17 cellular contexts compared by ENCODE assay signal in the genomic region with DNA sequence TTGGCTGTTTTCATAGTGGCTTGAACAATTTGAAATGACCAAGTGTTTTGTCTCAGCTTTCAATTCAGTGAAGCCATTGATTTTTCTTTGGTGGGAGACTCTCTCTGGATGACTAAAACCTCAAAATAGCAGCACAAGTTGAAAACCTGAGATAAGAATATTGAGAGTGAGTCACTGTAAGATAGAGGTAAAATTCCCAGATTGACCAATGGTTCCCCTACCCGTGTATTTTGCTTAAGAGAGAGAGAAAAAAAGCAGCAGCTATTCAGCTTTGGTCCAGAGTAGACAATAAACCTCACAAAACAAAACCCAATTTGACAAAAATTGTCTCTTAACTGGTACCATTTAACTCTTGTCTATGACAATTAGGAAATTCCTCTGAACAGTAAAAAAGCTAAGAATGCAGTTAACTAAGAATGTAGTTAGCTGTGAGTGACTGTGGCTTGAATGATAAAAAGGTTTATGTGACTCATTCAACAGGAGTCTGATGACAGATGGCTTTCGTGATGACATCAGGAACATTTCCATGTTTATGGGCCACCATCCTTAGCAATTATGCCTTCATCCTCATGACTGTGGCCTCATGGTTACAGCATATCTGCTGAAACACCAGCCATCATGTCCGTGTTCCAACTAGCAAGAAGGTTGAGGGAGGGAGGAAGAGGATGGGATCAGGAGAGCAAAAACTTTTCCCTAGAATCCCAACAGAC.
DNase-seq lines count a peak whose midpoint lies in the region; ATAC-seq and TF ChIP-seq lines count a peak whose summit lies in the region.
"Had no signal": no experiment of that assay in that cellular context is flagged by ENCODE, and none has a peak within 500 bp of the region (broad histone marks: within the 10 kb centered on the region; RNA-seq: fewer than 3 reads in every experiment).

No MANE protein-coding gene starts in this region.

- H3K4me3 Mint-ChIP-seq in GM23338 = no peak overlapping the region
- H3K4me3 Mint-ChIP-seq: activated T-cell treated with anti-CD3 and anti-CD28 coated beads, Interleukin-2, amount 50 U/mL, for 72 hours; H9 had no signal

- H3K27me3 ChIP-seq in PC-3 (ENCODE audit: low read length) (no peaks in the 10 kb centered on the region), GM23338 (ENCODE audit: insufficient read depth) (no peaks in the 10 kb centered on the region)
- H3K27me3 ChIP-seq: transverse colon had no signal

- peaks cover 4% of the 10 kb centered on the region; the same call in 2 of the 3 replicates for H3K4me1 Mint-ChIP-seq in GM23338

- H3K27ac ChIP-seq in PC-3 (ENCODE audit: low read length) (no peak overlapping the region), GM23338 (ENCODE audit: low read depth) (no peak overlapping the region)
- H3K27ac ChIP-seq: transverse colon had no signal

- no peak overlapping the region for H3K27ac Mint-ChIP-seq in GM23338
- H3K27ac Mint-ChIP-seq: activated T-cell treated with anti-CD3 and anti-CD28 coated beads, Interleukin-2, amount 50 U/mL, for 72 hours had no signal

- ATAC-seq in PC-3 (no peak), GM23338 (no peak)
- ATAC-seq: activated T-cell treated with anti-CD3 and anti-CD28 coated beads, Interleukin-2, amount 50 U/mL, for 72 hours; K562 had no signal

- H3K79me2 ChIP-seq in PC-3 (ENCODE audit: low read length) (no peaks in the 10 kb centered on the region), GM23338 (replicated peaks; ENCODE audit: insufficient read depth) (no peaks in the 10 kb centered on the region)

- no peak overlapping the region for H2AFZ ChIP-seq in PC-3 (ENCODE audit: low read length)
- no peak overlapping the region for H2AFZ ChIP-seq in GM23338

- H3K9me3 Mint-ChIP-seq in GM23338 = peaks cover 18% of the 10 kb centered on the region

- no peaks in the 10 kb centered on the region for H3K9me3 ChIP-seq in PC-3 (ENCODE audit: low read length)
- H3K9me3 ChIP-seq: transverse colon had no signal

- no TSS peak for BruUV-seq in PC-3 (replicated peaks; lab: Mats Ljungman, UMichigan)

- no peaks in the 10 kb centered on the region for H3K27me3 Mint-ChIP-seq in GM23338 (ENCODE audit: insufficient read depth, low read depth, poor library complexity)

- intact Hi-C loops in PC-3 (cut with micrococcal nuclease) = no loop called here

- POLR2A ChIA-PET in PC-3 (lab: Charles Lee; ENCODE audit: unreplicated experiment) = no interaction called here

- H3K4me2 ChIP-seq in PC-3 (ENCODE audit: low read length) = no peak overlapping the region
- no peak overlapping the region for H3K4me2 ChIP-seq in GM23338

- DNase-seq in H4 (ENCODE audit: low spot score) (peak; percentile 50), PC-3 (peak; percentile 17), fibroblast of peridontal ligament (ENCODE audit: extremely low read depth) (peak; percentile 8), renal cortical epithelial cell (ENCODE audit: low read depth) (peak; percentile 62), NCI-H2196 (lab: John Stamatoyannopoulos, UW; ENCODE audit: unreplicated experiment) (no peak), NCI-H1436 (lab: John Stamatoyannopoulos, UW) (no peak), DMS114 treated with DMSO at 0.1 percent for 48 hours (lab: John Stamatoyannopoulos, UW; ENCODE audit: unreplicated experiment) (no peak), GM23338 (ENCODE audit: low spot score) (no peak)
- DNase-seq: activated CD4-positive, alpha-beta T cell treated with anti-CD3 and anti-CD28 coated beads for 48 hours; activated T-cell treated with anti-CD3 and anti-CD28 coated beads, Interleukin-2, amount 50 U/mL, for 72 hours; aorta; COR-L47; H9; NCI-H2081 treated with DMSO at 0.1 percent for 48 hours; transverse colon had no signal

- CTCF ChIA-PET in PC-3 (lab: Charles Lee) = no interaction called here

- TF ChIP-seq CTCF in PC-3 (conservative IDR thresholded peaks at IDR 0.05; ENCODE audit: low read depth, low read length) = no peak
- no peak for TF ChIP-seq CTCF in GM23338 (conservative IDR thresholded peaks at IDR 0.05; ENCODE audit: low read depth in 2 of 2)

- H3K36me3 Mint-ChIP-seq in GM23338 (ENCODE audit: low read depth) = peaks cover 21% of the 10 kb centered on the region

- H3K4me3 ChIP-seq in PC-3 (ENCODE audit: low read length) (no peak overlapping the region), GM23338 (no peak overlapping the region)
- H3K4me3 ChIP-seq: K562, lung, transverse colon had no signal

- H3K36me3 ChIP-seq in PC-3 (ENCODE audit: low read depth, low read length) (no peaks in the 10 kb centered on the region), GM23338 (ENCODE audit: insufficient read depth) (no peaks in the 10 kb centered on the region)
- H3K36me3 ChIP-seq: transverse colon had no signal

- H3K4me1 ChIP-seq in PC-3 (ENCODE audit: insufficient read depth, low read length) = no peaks in the 10 kb centered on the region; the same call in 1 of the 2 replicates
- no peaks in the 10 kb centered on the region for H3K4me1 ChIP-seq in GM23338 (ENCODE audit: insufficient read depth)
- H3K4me1 ChIP-seq: transverse colon had no signal

- H3F3A ChIP-seq in PC-3 (ENCODE audit: low read length, unreplicated experiment) (no peaks in the 10 kb centered on the region), GM23338 (replicated peaks; ENCODE audit: low read depth) (no peaks in the 10 kb centered on the region)

- H3K9ac ChIP-seq in PC-3 (ENCODE audit: low read length) = no peak overlapping the region

- H3K9me2 ChIP-seq in PC-3 (replicated peaks; ENCODE audit: low read length) (no peaks in the 10 kb centered on the region), GM23338 (ENCODE audit: insufficient read depth) (0 out of 2 replicates have a peak, but pooled peaks cover 3% of the 10 kb centered on the region)

- H4K20me1 ChIP-seq in PC-3 (ENCODE audit: low read length) (no peaks in the 10 kb centered on the region), GM23338 (replicated peaks; ENCODE audit: insufficient read depth) (no peaks in the 10 kb centered on the region)

TF ChIP-seq in GM23338, 12 proteins besides CTCF, POLR2A, EP300 and RAD21 (continues in another document):
- TF ChIP-seq POLR2AphosphoS5 (IDR thresholded peaks at IDR 0.05; ENCODE audit: low read depth) = no peak
- TF ChIP-seq NANOG (IDR thresholded peaks at IDR 0.05; ENCODE audit: borderline replicate concordance) = no peak
- TF ChIP-seq EZH2 (IDR thresholded peaks at IDR 0.05; ENCODE audit: low read depth, unreplicated experiment) = no peak
- no peak for TF ChIP-seq JUNB (IDR thresholded peaks at IDR 0.05; ENCODE audit: unreplicated experiment)
- TF ChIP-seq, protein P1, sequence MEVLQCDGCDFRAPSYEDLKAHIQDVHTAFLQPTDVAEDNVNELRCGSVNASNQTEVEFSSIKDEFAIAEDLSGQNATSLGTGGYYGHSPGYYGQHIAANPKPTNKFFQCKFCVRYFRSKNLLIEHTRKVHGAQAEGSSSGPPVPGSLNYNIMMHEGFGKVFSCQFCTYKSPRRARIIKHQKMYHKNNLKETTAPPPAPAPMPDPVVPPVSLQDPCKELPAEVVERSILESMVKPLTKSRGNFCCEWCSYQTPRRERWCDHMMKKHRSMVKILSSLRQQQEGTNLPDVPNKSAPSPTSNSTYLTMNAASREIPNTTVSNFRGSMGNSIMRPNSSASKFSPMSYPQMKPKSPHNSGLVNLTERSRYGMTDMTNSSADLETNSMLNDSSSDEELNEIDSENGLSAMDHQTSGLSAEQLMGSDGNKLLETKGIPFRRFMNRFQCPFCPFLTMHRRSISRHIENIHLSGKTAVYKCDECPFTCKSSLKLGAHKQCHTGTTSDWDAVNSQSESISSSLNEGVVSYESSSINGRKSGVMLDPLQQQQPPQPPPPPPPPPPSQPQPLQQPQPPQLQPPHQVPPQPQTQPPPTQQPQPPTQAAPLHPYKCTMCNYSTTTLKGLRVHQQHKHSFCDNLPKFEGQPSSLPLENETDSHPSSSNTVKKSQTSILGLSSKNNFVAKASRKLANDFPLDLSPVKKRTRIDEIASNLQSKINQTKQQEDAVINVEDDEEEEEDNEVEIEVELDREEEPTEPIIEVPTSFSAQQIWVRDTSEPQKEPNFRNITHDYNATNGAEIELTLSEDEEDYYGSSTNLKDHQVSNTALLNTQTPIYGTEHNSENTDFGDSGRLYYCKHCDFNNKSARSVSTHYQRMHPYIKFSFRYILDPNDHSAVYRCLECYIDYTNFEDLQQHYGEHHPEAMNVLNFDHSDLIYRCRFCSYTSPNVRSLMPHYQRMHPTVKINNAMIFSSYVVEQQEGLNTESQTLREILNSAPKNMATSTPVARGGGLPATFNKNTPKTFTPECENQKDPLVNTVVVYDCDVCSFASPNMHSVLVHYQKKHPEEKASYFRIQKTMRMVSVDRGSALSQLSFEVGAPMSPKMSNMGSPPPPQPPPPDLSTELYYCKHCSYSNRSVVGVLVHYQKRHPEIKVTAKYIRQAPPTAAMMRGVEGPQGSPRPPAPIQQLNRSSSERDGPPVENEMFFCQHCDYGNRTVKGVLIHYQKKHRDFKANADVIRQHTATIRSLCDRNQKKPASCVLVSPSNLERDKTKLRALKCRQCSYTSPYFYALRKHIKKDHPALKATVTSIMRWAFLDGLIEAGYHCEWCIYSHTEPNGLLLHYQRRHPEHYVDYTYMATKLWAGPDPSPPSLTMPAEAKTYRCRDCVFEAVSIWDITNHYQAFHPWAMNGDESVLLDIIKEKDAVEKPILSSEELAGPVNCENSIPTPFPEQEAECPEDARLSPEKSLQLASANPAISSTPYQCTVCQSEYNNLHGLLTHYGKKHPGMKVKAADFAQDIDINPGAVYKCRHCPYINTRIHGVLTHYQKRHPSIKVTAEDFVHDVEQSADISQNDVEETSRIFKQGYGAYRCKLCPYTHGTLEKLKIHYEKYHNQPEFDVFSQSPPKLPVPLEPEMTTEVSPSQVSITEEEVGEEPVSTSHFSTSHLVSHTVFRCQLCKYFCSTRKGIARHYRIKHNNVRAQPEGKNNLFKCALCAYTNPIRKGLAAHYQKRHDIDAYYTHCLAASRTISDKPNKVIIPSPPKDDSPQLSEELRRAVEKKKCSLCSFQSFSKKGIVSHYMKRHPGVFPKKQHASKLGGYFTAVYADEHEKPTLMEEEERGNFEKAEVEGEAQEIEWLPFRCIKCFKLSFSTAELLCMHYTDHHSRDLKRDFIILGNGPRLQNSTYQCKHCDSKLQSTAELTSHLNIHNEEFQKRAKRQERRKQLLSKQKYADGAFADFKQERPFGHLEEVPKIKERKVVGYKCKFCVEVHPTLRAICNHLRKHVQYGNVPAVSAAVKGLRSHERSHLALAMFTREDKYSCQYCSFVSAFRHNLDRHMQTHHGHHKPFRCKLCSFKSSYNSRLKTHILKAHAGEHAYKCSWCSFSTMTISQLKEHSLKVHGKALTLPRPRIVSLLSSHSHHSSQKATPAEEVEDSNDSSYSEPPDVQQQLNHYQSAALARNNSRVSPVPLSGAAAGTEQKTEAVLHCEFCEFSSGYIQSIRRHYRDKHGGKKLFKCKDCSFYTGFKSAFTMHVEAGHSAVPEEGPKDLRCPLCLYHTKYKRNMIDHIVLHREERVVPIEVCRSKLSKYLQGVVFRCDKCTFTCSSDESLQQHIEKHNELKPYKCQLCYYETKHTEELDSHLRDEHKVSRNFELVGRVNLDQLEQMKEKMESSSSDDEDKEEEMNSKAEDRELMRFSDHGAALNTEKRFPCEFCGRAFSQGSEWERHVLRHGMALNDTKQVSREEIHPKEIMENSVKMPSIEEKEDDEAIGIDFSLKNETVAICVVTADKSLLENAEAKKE (CRISPR knock-in tag; IDR thresholded peaks at IDR 0.05) = no peak
- no peak for TF ChIP-seq EZH2phosphoT487 (IDR thresholded peaks at IDR 0.05; ENCODE audit: unreplicated experiment)
- no peak for TF ChIP-seq ZNF114 (CRISPR knock-in tag; IDR thresholded peaks at IDR 0.05)

Comparison
In these comparisons a context has a peak if more than half of its experiments do, and no peak if none do; other contexts are left out.
1. DNase-seq: peak in H4 (single experiment), PC-3 (single experiment), fibroblast of peridontal ligament (single experiment) and renal cortical epithelial cell (single experiment); none in NCI-H2196 (single experiment), NCI-H1436 (single experiment), DMS114 treated with DMSO at 0.1 percent for 48 hours (single experiment) and GM23338 (single experiment).